Comparison of ENCODE assay signal across 8 cellular contexts in genomic region chr17:18362509-18363020, GRCh38. TPM values are rescaled to one million over a fixed set of nuclear protein-coding genes. Genes with fewer than 3 reads are reported as not detected.
DNase-seq lines count a peak whose midpoint lies in the region; ATAC-seq and TF ChIP-seq lines count a peak whose summit lies in the region.

No MANE protein-coding gene starts in this region.

- no peaks in the 10 kb centered on the region for H3K27me3 ChIP-seq in MG63
- H3K27me3 ChIP-seq in hepatocyte: no peaks in the 10 kb centered on the region

- H3K27ac ChIP-seq in hepatocyte: peak overlapping the region; percentile 17

- no peaks in the 10 kb centered on the region for H3K9me3 ChIP-seq in MG63
- H3K9me3 ChIP-seq in hepatocyte (ENCODE audit: low read depth): no peaks in the 10 kb centered on the region

- DNase-seq in NCI-H510A treated with DMSO at 0.1 percent for 48 hours (lab: John Stamatoyannopoulos, UW) (peak; percentile 13), NCI-H510A (lab: John Stamatoyannopoulos, UW) (no peak), MG63 (peak; percentile 36), astrocyte of the cerebellum (ENCODE audit: low read depth) (peak; percentile 13), hepatocyte (ENCODE audit: low spot score) (peak; percentile 52), posterior vena cava (ENCODE audit: low spot score) (peak; percentile 85)

- H3K36me3 ChIP-seq in MG63: no peaks in the 10 kb centered on the region
- H3K36me3 ChIP-seq in hepatocyte (replicated peaks; ENCODE audit: insufficient read depth, low read depth): no peaks in the 10 kb centered on the region

- ATAC-seq in HG03565 (IDR thresholded peaks at IDR 0.05; ENCODE audit: unreplicated experiment) (no peak), GM19023 (IDR thresholded peaks at IDR 0.05; ENCODE audit: unreplicated experiment) (no peak)

- H3K4me1 ChIP-seq in hepatocyte (ENCODE audit: insufficient read depth): peaks cover 7% of the 10 kb centered on the region

- peak overlapping the region; percentile 78 for H2AFZ ChIP-seq in hepatocyte

- H4K20me1 ChIP-seq in hepatocyte (ENCODE audit: insufficient read depth, poor library complexity, severe bottlenecking): no peaks in the 10 kb centered on the region

- H3K4me3 ChIP-seq in MG63: peak overlapping the region; percentile 71
- peak overlapping the region; percentile 80 for H3K4me3 ChIP-seq in astrocyte of the cerebellum (ENCODE audit: low read depth, low read length)
- H3K4me3 ChIP-seq in hepatocyte: peak overlapping the region; percentile 54

- no peaks in the 10 kb centered on the region for H3K9me2 ChIP-seq in hepatocyte (replicated peaks; ENCODE audit: insufficient read depth)

- WGBS in hepatocyte (ENCODE audit: low lambda C conversion rate, missing lambda C conversion rate): 22% methylated on average over 19 of the region's 19 CpGs

- intact Hi-C loops in posterior vena cava (cut with DNase I): no loop called here

- peaks cover 16% of the 10 kb centered on the region for H3K79me2 ChIP-seq in hepatocyte

- in situ Hi-C loops in astrocyte of the cerebellum (cut with HindIII; ENCODE audit: low sequenced_read_pairs): no loop called here

- H3K4me2 ChIP-seq in hepatocyte: peak overlapping the region; percentile 92

- TF ChIP-seq CTCF in astrocyte of the cerebellum (IDR thresholded peaks at IDR 0.05; ENCODE audit: low read depth, low read length, missing control alignments) (no peak), hepatocyte (IDR thresholded peaks at IDR 0.05; ENCODE audit: poor library complexity) (no peak)

RNA-seq across cellular contexts. Expression of gene SHMT1, which starts 0.8 kb away (rescaled TPM):
- total RNA-seq in MG63 (2014; rRNA removed; shearing (Covaris generic); ENCODE audit: low replicate concordance): 7.1 and 17.7 TPM in 2 replicates
- 36.2 and 39.1 TPM in 2 replicates for total RNA-seq in hepatocyte
- 22.2 and 30.4 TPM in 2 replicates for polyA plus RNA-seq in hepatocyte
- 10 to 100 TPM in 1 of 2 donors, 1 to 10 TPM in 1; 9.6 to 19.3 TPM for total RNA-seq in posterior vena cava

RNA-seq across cellular contexts. Expression of gene EVPLL, which starts 15.0 kb away (rescaled TPM):
- total RNA-seq in MG63 (2014; rRNA removed; shearing (Covaris generic); ENCODE audit: low replicate concordance): not detected in 2 replicates
- total RNA-seq in hepatocyte: not detected in 2 replicates
- 0.55 TPM in 1 of 2 replicates, not detected in the other for polyA plus RNA-seq in hepatocyte
- total RNA-seq in posterior vena cava: not detected

RNA-seq across cellular contexts. Expression of gene SMCR8, which starts 47.5 kb away (rescaled TPM):
- total RNA-seq in MG63 (2014; rRNA removed; shearing (Covaris generic); ENCODE audit: low replicate concordance): 2.6 and 5.2 TPM in 2 replicates
- total RNA-seq in hepatocyte (13.8 and 17.7 TPM in 2 replicates), posterior vena cava (10 to 100 TPM; 10.2 to 11.9 TPM)
- 3.8 TPM in 2 replicates for polyA plus RNA-seq in hepatocyte

RNA-seq across cellular contexts. Expression of gene TOP3A, which starts 47.8 kb away (rescaled TPM):
- 16.3 and 21.2 TPM in 2 replicates for total RNA-seq in MG63 (2014; rRNA removed; shearing (Covaris generic); ENCODE audit: low replicate concordance)
- total RNA-seq in hepatocyte (24.3 and 28.2 TPM in 2 replicates), posterior vena cava (10 to 100 TPM; 23.2 to 28.3 TPM)
- polyA plus RNA-seq in hepatocyte: 15.5 and 22.5 TPM in 2 replicates
